Comparison of ENCODE assay signal across 9 cellular contexts in genomic region chr11:10456519-10456918, GRCh38. TPM values are rescaled to one million over a fixed set of nuclear protein-coding genes. Genes with fewer than 3 reads are reported as not detected.
DNase-seq lines count a peak whose midpoint lies in the region; ATAC-seq, FAIRE-seq and TF ChIP-seq lines count a peak whose summit lies in the region.
"Had no signal": no experiment of that assay in that cellular context is flagged by ENCODE, and none has a peak within 500 bp of the region (broad histone marks: within the 10 kb centered on the region; RNA-seq: fewer than 3 reads in every experiment).

No MANE protein-coding gene starts in this region.

- H3K36me3 ChIP-seq in kidney (ENCODE audit: control insufficient read depth in 1 of 2, insufficient read depth in 2 of 2, low read length in 2 of 2) (no peaks in the 10 kb centered on the region), upper lobe of left lung (peaks cover 0 to 3% (median 1%) of the 10 kb centered on the region in 4 donors)

- CTCF ChIA-PET in activated B cell treated with CpG ODN at 0.5 μM for 24 hours (lab: Charles Lee): interaction anchor here (0.5 to 4.4 kb wide), 5 partner anchors 14 to 85 kb away, joined by 3 to 32 read pairs (median 7); partner anchors contain the start of gene RNF141

- POLR2A ChIA-PET in activated B cell treated with CpG ODN at 0.5 μM for 24 hours (lab: Charles Lee): interaction anchor here (0.7 to 11.5 kb wide), 18 partner anchors 8 to 352 kb away, joined by 3 to 219 read pairs (median 7); partner anchors contain the start of genes EIF4G2 and RNF141

- peaks cover 19% of the 10 kb centered on the region for H3K36me3 Mint-ChIP-seq in activated B cell treated with CpG ODN at 0.5 μM for 24 hours (ENCODE audit: low read depth)

- peak overlapping the region; percentile 87 for H3K4me3 Mint-ChIP-seq in activated B cell treated with CpG ODN at 0.5 μM for 24 hours

- no peak for TF ChIP-seq EP300 in upper lobe of left lung (IDR thresholded peaks at IDR 0.05)

- H3K4me1 ChIP-seq in kidney (ENCODE audit: control insufficient read depth in 1 of 2, insufficient read depth in 1 of 2, low read depth in 1 of 2, low read length in 2 of 2): peaks cover 3 to 16% of the 10 kb centered on the region in 2 donors
- H3K4me1 ChIP-seq in upper lobe of left lung: peaks cover 6 to 33% (median 19%) of the 10 kb centered on the region in 4 donors

- no peaks in the 10 kb centered on the region for H3K27me3 Mint-ChIP-seq in activated B cell treated with CpG ODN at 0.5 μM for 24 hours

- no peak for FAIRE-seq in kidney (lab: Jason Lieb, UNC)
- FAIRE-seq: endometrium had no signal

- H3K4me3 ChIP-seq in AG10803 (ENCODE audit: low read length): peak overlapping the region; percentile 47
- H3K4me3 ChIP-seq in HL-60 (replicated peaks; ENCODE audit: insufficient read depth, low read length): peak overlapping the region; percentile 60
- peak overlapping the region; percentile 38 to 47 for H3K4me3 ChIP-seq in kidney (ENCODE audit: low read length in 2 of 2)
- H3K4me3 ChIP-seq in upper lobe of left lung: peak overlapping the region in 3 of 4 donors; percentile 22 to 45 (median 44)

- H3K27me3 ChIP-seq in HL-60 (ENCODE audit: insufficient read depth, poor library complexity, severe bottlenecking): no peaks in the 10 kb centered on the region
- no peaks in the 10 kb centered on the region for H3K27me3 ChIP-seq in upper lobe of left lung

- H3K9ac ChIP-seq in kidney (ENCODE audit: low read length in 2 of 2): no peak overlapping the region

- ATAC-seq in activated B cell treated with CpG ODN at 0.5 μM for 24 hours (ENCODE audit: low read depth) (peak; percentile 6), upper lobe of left lung (ENCODE audit: low FRiP score in 2 of 2) (no peak), left colon (no peak)

- H3K9me3 ChIP-seq in kidney (ENCODE audit: control insufficient read depth in 1 of 2, low read length in 2 of 2): no peaks in the 10 kb centered on the region
- H3K9me3 ChIP-seq in upper lobe of left lung: no peaks in the 10 kb centered on the region

- TF ChIP-seq POLR2A in upper lobe of left lung (IDR thresholded peaks at IDR 0.05): no peak

- H3K4me1 Mint-ChIP-seq in activated B cell treated with CpG ODN at 0.5 μM for 24 hours: peaks cover 96% of the 10 kb centered on the region

- WGBS in upper lobe of left lung, 2 donors: 64 to 86% methylated on average over 2 to 3 of the region's 3 CpGs

- DNase-seq in AG10803 (ENCODE audit: low read depth) (no peak), HL-60 (ENCODE audit: low read depth in 1 of 2, low spot score in 1 of 2) (no peak), activated B cell treated with CpG ODN at 0.5 μM for 24 hours (no peak), kidney (no peak), upper lobe of left lung (no peak), NCI-H1436 (lab: John Stamatoyannopoulos, UW) (no peak), left colon (no peak), SIG-M5 (lab: John Stamatoyannopoulos, UW) (no peak)

- H3K27ac Mint-ChIP-seq in activated B cell treated with CpG ODN at 0.5 μM for 24 hours: peak overlapping the region; percentile 96

- H3K27ac ChIP-seq in HL-60 (replicated peaks) (peak overlapping the region; percentile 81), kidney (ENCODE audit: low read depth in 2 of 2, low read length in 2 of 2) (no peak overlapping the region), upper lobe of left lung (peak overlapping the region; percentile 56 to 80 (median 66))

- intact Hi-C loops in activated B cell treated with CpG ODN at 0.5 μM for 24 hours (cut with micrococcal nuclease) (loop anchor here (1.0 to 10.0 kb wide), 11 partner anchors 33 to 1772 kb away; partner anchors contain the start of genes RNF141, RPL27A, SWAP70 and TMEM41B), kidney (cut with DNase I) (no loop called here), left colon (cut with DNase I, micrococcal nuclease) (no loop called here)

- TF ChIP-seq CTCF in AG10803 (conservative IDR thresholded peaks at IDR 0.05; ENCODE audit: low read length) (no peak), HL-60 (IDR thresholded peaks at IDR 0.05; ENCODE audit: insufficient read depth, low read length) (no peak), activated B cell treated with CpG ODN at 0.5 μM for 24 hours (IDR thresholded peaks at IDR 0.05) (no peak), kidney (IDR thresholded peaks at IDR 0.05; ENCODE audit: borderline replicate concordance, extremely low read depth, insufficient read depth) (no peak), upper lobe of left lung (IDR thresholded peaks at IDR 0.05) (no peak)

- no peaks in the 10 kb centered on the region for H3K9me3 Mint-ChIP-seq in activated B cell treated with CpG ODN at 0.5 μM for 24 hours

RNA-seq across cellular contexts. Expression of gene AMPD3, which starts 1.5 kb away (rescaled TPM):
- total RNA-seq in activated B cell treated with CpG ODN at 0.5 μM for 24 hours (99.5 and 116 TPM in 2 replicates), kidney (16.5 TPM), upper lobe of left lung (10 to 100 TPM in 2 of 6 donors, 1 to 10 TPM in 4; 5.4 to 49.2 (median 9.3) TPM), left colon (10 to 100 TPM; 12.0 to 15.0 TPM)
- polyA plus RNA-seq in kidney (ENCODE audit: insufficient read depth, low read depth, low replicate concordance): 8.4 TPM

Comparison
In these comparisons a context has a peak if more than half of its experiments do, and no peak if none do; other contexts are left out.
1. H3K27ac ChIP-seq: peak in HL-60 (single experiment) and upper lobe of left lung (4 of 4); none in kidney (0 of 2).
2. Peak in every context shown above with its lines, with median percentiles within 50 percentile points of each other: H3K4me3 ChIP-seq.